Comparison of ENCODE assay signal across 14 cellular contexts in genomic region chr11:100789500-100789899, GRCh38.
DNase-seq lines count a peak whose midpoint lies in the region; ATAC-seq and TF ChIP-seq lines count a peak whose summit lies in the region.
"Had no signal": no experiment of that assay in that cellular context is flagged by ENCODE, and none has a peak within 500 bp of the region (broad histone marks: within the 10 kb centered on the region; RNA-seq: fewer than 3 reads in every experiment).

No MANE protein-coding gene starts in this region.

- peak overlapping the region; percentile 71 for H3K27ac Mint-ChIP-seq in endodermal cell
- H3K27ac Mint-ChIP-seq: CD8-positive, alpha-beta memory T cell; type B pancreatic cell had no signal

- intact Hi-C loops in left colon (cut with DNase I, micrococcal nuclease) = no loop called here

- H3K36me3 Mint-ChIP-seq in endodermal cell (ENCODE audit: low read depth) = peaks cover 19% of the 10 kb centered on the region
- H3K36me3 Mint-ChIP-seq: CD8-positive, alpha-beta memory T cell had no signal

- no peak overlapping the region for H3K4me3 Mint-ChIP-seq in endodermal cell
- H3K4me3 Mint-ChIP-seq: CD8-positive, alpha-beta memory T cell; type B pancreatic cell had no signal

- H3K27me3 Mint-ChIP-seq in endodermal cell (ENCODE audit: insufficient read depth) = no peaks in the 10 kb centered on the region
- H3K27me3 Mint-ChIP-seq: CD8-positive, alpha-beta memory T cell; type B pancreatic cell had no signal

- H3K27me3 ChIP-seq in endodermal cell (ENCODE audit: control insufficient read depth, insufficient read depth, low read length, poor library complexity, severe bottlenecking) = no peaks in the 10 kb centered on the region
- no peaks in the 10 kb centered on the region for H3K27me3 ChIP-seq in stomach smooth muscle (ENCODE audit: control insufficient read depth in 1 of 2, insufficient read depth in 2 of 2, low read length in 2 of 2)

- H3K9ac ChIP-seq in endodermal cell (ENCODE audit: extremely low read depth, low read length, poor library complexity, severe bottlenecking) (no peak overlapping the region), stomach smooth muscle (ENCODE audit: low read length in 2 of 2) (no peak overlapping the region)

- H3K4me1 Mint-ChIP-seq in endodermal cell = peaks cover 23% of the 10 kb centered on the region
- H3K4me1 Mint-ChIP-seq: CD8-positive, alpha-beta memory T cell had no signal

- 94 to 100% methylated on average over 6 of the region's 6 CpGs for WGBS in endodermal cell (ENCODE audit: insufficient coverage in 1 of 2, insufficient read length in 1 of 2), 2 experiments

- peak; percentile 55 for DNase-seq in DMS53 (lab: John Stamatoyannopoulos, UW)
- no peak for DNase-seq in DMS53 treated with DMSO at 0.1 percent for 48 hours (lab: John Stamatoyannopoulos, UW; ENCODE audit: unreplicated experiment)
- DNase-seq in endodermal cell = no peak
- DNase-seq in left colon = peak; percentile 24 to 51
- DNase-seq in kidney glomerular epithelial cell (lab: John Stamatoyannopoulos, UW) = no peak
- DNase-seq: 8988T; CD8-positive, alpha-beta memory T cell; KG1; NCI-H187; occipital lobe had no signal

- no peak for TF ChIP-seq CTCF in endodermal cell (conservative IDR thresholded peaks at IDR 0.05)

- H3K27ac ChIP-seq in endodermal cell (ENCODE audit: low read depth, low read length) (no peak overlapping the region), stomach smooth muscle (ENCODE audit: low read length) (peak overlapping the region; percentile 18)

- H3K9me3 Mint-ChIP-seq in endodermal cell = peaks cover 2% of the 10 kb centered on the region
- H3K9me3 Mint-ChIP-seq: type B pancreatic cell had no signal

- ATAC-seq in left colon = peak; percentile 70
- ATAC-seq in HG03432 (IDR thresholded peaks at IDR 0.05; ENCODE audit: unreplicated experiment) = no peak
- no peak for ATAC-seq in HG03469 (IDR thresholded peaks at IDR 0.05; ENCODE audit: unreplicated experiment)

- no peaks in the 10 kb centered on the region for H3K4me1 ChIP-seq in endodermal cell (ENCODE audit: control insufficient read depth, insufficient read depth, low read length)
- H3K4me1 ChIP-seq in stomach smooth muscle (ENCODE audit: control insufficient read depth, insufficient read depth, low read length) = peaks cover 7% of the 10 kb centered on the region

- H3K9me3 ChIP-seq in endodermal cell (ENCODE audit: control insufficient read depth, low read length) (no peaks in the 10 kb centered on the region), stomach smooth muscle (ENCODE audit: control insufficient read depth in 2 of 2, low read length in 2 of 2) (no peaks in the 10 kb centered on the region)

- H3K4me3 ChIP-seq in endodermal cell (ENCODE audit: low read length) = no peak overlapping the region
- H3K4me3 ChIP-seq in stomach smooth muscle (ENCODE audit: low read length in 2 of 2) = peak overlapping the region in 1 of 2 donors; percentile 44

- H3K36me3 ChIP-seq in endodermal cell (ENCODE audit: control insufficient read depth, insufficient read depth, low read length) (peaks cover 13% of the 10 kb centered on the region), stomach smooth muscle (ENCODE audit: control insufficient read depth in 2 of 2, insufficient read depth in 2 of 2, low read length in 2 of 2) (no peaks in the 10 kb centered on the region)

Comparison
In these comparisons a context has a peak if more than half of its experiments do, and no peak if none do; other contexts are left out.
1. DNase-seq: peak in DMS53 (single experiment) and left colon (2 of 2); none in DMS53 treated with DMSO at 0.1 percent for 48 hours (single experiment), endodermal cell (single experiment) and kidney glomerular epithelial cell (single experiment).